Comparison of ENCODE assay signal across 18 cellular contexts in genomic region chr13:28636078-28636477, GRCh38. TPM values are rescaled to one million over a fixed set of nuclear protein-coding genes. Genes with fewer than 3 reads are reported as not detected.
DNase-seq lines count a peak whose midpoint lies in the region; ATAC-seq and TF ChIP-seq lines count a peak whose summit lies in the region.
"Had no signal": no experiment of that assay in that cellular context is flagged by ENCODE, and none has a peak within 500 bp of the region (broad histone marks: within the 10 kb centered on the region; RNA-seq: fewer than 3 reads in every experiment).

No MANE protein-coding gene starts in this region.

- intact Hi-C loops in activated T-helper 2 cell treated with anti-CD3 and anti-CD28 coated beads, Interferon-gamma antibody, Interleukin-2, Interleukin-4, amounts not matched to agents 10 μg/mL and 5 μg/mL and 100 μg/mL, durations not matched to agents 14 hours and 24 hours and 36 hours (cut with micrococcal nuclease), result loop anchor here (1.0 to 5.0 kb wide), 2 partner anchors 144 to 312 kb away; no protein-coding TSS in a partner anchor

- H3K9me3 Mint-ChIP-seq in HFFc6, result no peaks in the 10 kb centered on the region
- H3K9me3 Mint-ChIP-seq in activated T-helper 2 cell treated with anti-CD3 and anti-CD28 coated beads, Interferon-gamma antibody, Interleukin-2, Interleukin-4, amounts not matched to agents 10 μg/mL and 5 μg/mL and 100 μg/mL, durations not matched to agents 14 hours and 24 hours and 36 hours, result no peaks in the 10 kb centered on the region
- H3K9me3 Mint-ChIP-seq: CD8-positive, alpha-beta T cell; central memory CD8-positive, alpha-beta T cell; stimulated activated memory B cell treated with anti-CD40 and anti-IgM and Interleukin-4, amounts not matched to agents 10 μg/mL and 1 μg/mL and 100 μg/mL, for 72 hours had no signal

- H3K27ac Mint-ChIP-seq in HFFc6, result 0 out of 2 replicates have a peak overlapping the region, but pooled peaks have one; percentile 1
- H3K27ac Mint-ChIP-seq in activated T-helper 2 cell treated with anti-CD3 and anti-CD28 coated beads, Interferon-gamma antibody, Interleukin-2, Interleukin-4, amounts not matched to agents 10 μg/mL and 5 μg/mL and 100 μg/mL, durations not matched to agents 14 hours and 24 hours and 36 hours, result no peak overlapping the region
- H3K27ac Mint-ChIP-seq: CD8-positive, alpha-beta T cell; stimulated activated memory B cell treated with anti-CD40 and anti-IgM and Interleukin-4, amounts not matched to agents 10 μg/mL and 1 μg/mL and 100 μg/mL, for 72 hours had no signal

- DNase-seq in AG09319 (ENCODE audit: extremely low read depth, low read depth) (peak; percentile 54), HFFc6 (peak; percentile 72), astrocyte of the spinal cord (ENCODE audit: low read depth, low spot score) (peak; percentile 29), hepatic stellate cell (ENCODE audit: low spot score) (peak; percentile 21)
- no peak for DNase-seq in activated T-helper 2 cell treated with anti-CD3 and anti-CD28 coated beads, Interferon-gamma antibody, Interleukin-2, Interleukin-4, amounts not matched to agents 10 μg/mL and 5 μg/mL and 100 μg/mL, durations not matched to agents 14 hours and 24 hours and 36 hours (ENCODE audit: low spot score)
- no peak for DNase-seq in activated CD4-positive, alpha-beta T cell treated with anti-CD3 and anti-CD28 coated beads for 48 hours
- DNase-seq: NCI-H1436 treated with DMSO at 0.1 percent for 48 hours, NCI-H2171, NCI-H524 treated with DMSO at 0.1 percent for 48 hours, psoas muscle had no signal

- no peak overlapping the region for H3K4me3 ChIP-seq in astrocyte of the spinal cord (ENCODE audit: low read depth, low read length)
- H3K4me3 ChIP-seq: gastroesophageal sphincter, psoas muscle, suprapubic skin, uterus had no signal

- H3K27me3 Mint-ChIP-seq in HFFc6 (ENCODE audit: insufficient read depth), result no peaks in the 10 kb centered on the region
- peaks cover 33% of the 10 kb centered on the region for H3K27me3 Mint-ChIP-seq in activated T-helper 2 cell treated with anti-CD3 and anti-CD28 coated beads, Interferon-gamma antibody, Interleukin-2, Interleukin-4, amounts not matched to agents 10 μg/mL and 5 μg/mL and 100 μg/mL, durations not matched to agents 14 hours and 24 hours and 36 hours (ENCODE audit: low read depth)

- ATAC-seq in HG02840 (IDR thresholded peaks at IDR 0.05; ENCODE audit: low FRiP score, unreplicated experiment) (no peak), GM19397 (IDR thresholded peaks at IDR 0.05; ENCODE audit: unreplicated experiment) (no peak)

- H3K4me1 Mint-ChIP-seq in HFFc6 (ENCODE audit: low read depth), result peaks cover 73% of the 10 kb centered on the region
- peaks cover 12% of the 10 kb centered on the region for H3K4me1 Mint-ChIP-seq in activated T-helper 2 cell treated with anti-CD3 and anti-CD28 coated beads, Interferon-gamma antibody, Interleukin-2, Interleukin-4, amounts not matched to agents 10 μg/mL and 5 μg/mL and 100 μg/mL, durations not matched to agents 14 hours and 24 hours and 36 hours (ENCODE audit: low read depth)

- TF ChIP-seq CTCF in AG09319 (IDR thresholded peaks at IDR 0.05; ENCODE audit: low read depth, low read length) (no peak), HFFc6 (IDR thresholded peaks at IDR 0.05) (no peak), astrocyte of the spinal cord (IDR thresholded peaks at IDR 0.05; ENCODE audit: low read depth, low read length) (no peak)

- in situ Hi-C loops in astrocyte of the spinal cord (cut with HindIII; ENCODE audit: low sequenced_read_pairs), result no loop called here

- H3K36me3 Mint-ChIP-seq in HFFc6 (ENCODE audit: low read depth), result no peaks in the 10 kb centered on the region
- no peaks in the 10 kb centered on the region for H3K36me3 Mint-ChIP-seq in activated T-helper 2 cell treated with anti-CD3 and anti-CD28 coated beads, Interferon-gamma antibody, Interleukin-2, Interleukin-4, amounts not matched to agents 10 μg/mL and 5 μg/mL and 100 μg/mL, durations not matched to agents 14 hours and 24 hours and 36 hours (ENCODE audit: low read depth)
- H3K36me3 Mint-ChIP-seq: CD8-positive, alpha-beta T cell; stimulated activated memory B cell treated with anti-CD40 and anti-IgM and Interleukin-4, amounts not matched to agents 10 μg/mL and 1 μg/mL and 100 μg/mL, for 72 hours had no signal

- peak overlapping the region; percentile 70; the same call in 1 of the 2 replicates for H3K4me3 Mint-ChIP-seq in HFFc6
- no peak overlapping the region for H3K4me3 Mint-ChIP-seq in activated T-helper 2 cell treated with anti-CD3 and anti-CD28 coated beads, Interferon-gamma antibody, Interleukin-2, Interleukin-4, amounts not matched to agents 10 μg/mL and 5 μg/mL and 100 μg/mL, durations not matched to agents 14 hours and 24 hours and 36 hours (ENCODE audit: low read depth)
- H3K4me3 Mint-ChIP-seq: central memory CD8-positive, alpha-beta T cell had no signal

RNA-seq across cellular contexts. Expression of gene POMP, which starts 22.9 kb away (rescaled TPM):
- total RNA-seq in HFFc6 (2021; fragmentation: NEBNext Ultra II Directional; extraction: Animal tissue kit (Norgen Biotek cat#: 25700)), result 100 to 1,000 TPM; 156 to 175 (median 165) TPM
- total RNA-seq in activated T-helper 2 cell treated with anti-CD3 and anti-CD28 coated beads, Interferon-gamma antibody, Interleukin-2, Interleukin-4, amounts not matched to agents 10 μg/mL and 5 μg/mL and 100 μg/mL, durations not matched to agents 14 hours and 24 hours and 36 hours, result 145 and 149 TPM in 2 replicates

Comparison
In these comparisons a context has a peak if more than half of its experiments do, and no peak if none do; other contexts are left out.
1. DNase-seq: peak in AG09319 (single experiment), HFFc6 (single experiment), astrocyte of the spinal cord (single experiment) and hepatic stellate cell (single experiment); none in activated T-helper 2 cell treated with anti-CD3 and anti-CD28 coated beads, Interferon-gamma antibody, Interleukin-2, Interleukin-4, amounts not matched to agents 10 μg/mL and 5 μg/mL and 100 μg/mL, durations not matched to agents 14 hours and 24 hours and 36 hours (single experiment) and activated CD4-positive, alpha-beta T cell treated with anti-CD3 and anti-CD28 coated beads for 48 hours (single experiment).